Comparison of ENCODE assay signal across 25 cellular contexts in the genomic region with DNA sequence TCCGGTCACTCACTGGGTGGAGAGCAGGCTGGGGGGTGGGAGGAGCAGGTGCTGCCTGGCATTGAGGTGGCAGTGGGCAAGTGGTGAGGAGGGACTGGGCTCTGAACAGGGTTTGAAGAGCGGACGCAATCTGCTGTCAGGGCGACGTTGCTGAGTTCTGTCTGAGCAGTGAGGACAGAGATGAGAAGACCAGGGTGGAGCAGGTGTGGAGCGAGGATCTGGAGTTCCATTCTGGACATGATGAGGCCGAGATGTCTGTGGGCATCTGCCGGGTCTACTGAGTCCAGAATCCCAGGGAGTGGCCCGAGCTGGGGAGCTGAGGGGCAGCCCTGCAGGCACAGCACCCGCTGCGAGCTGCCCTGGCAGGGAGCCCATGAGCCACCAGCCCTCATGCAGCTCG. TPM values are rescaled to one million over a fixed set of nuclear protein-coding genes. Genes with fewer than 3 reads are reported as not detected.
"Had no signal": no experiment of that assay in that cellular context is flagged by ENCODE, and none has a peak within 500 bp of the region (broad histone marks: within the 10 kb centered on the region; RNA-seq: fewer than 3 reads in every experiment).

No MANE protein-coding gene starts in this region.

- H3K9me3 Mint-ChIP-seq: immature natural killer cell had no signal

- H3K4me3 Mint-ChIP-seq: memory B cell; natural killer cell treated with Interleukin-12 subunit alpha and Interleukin-12 subunit beta and Interleukin-15 and Interleukin-18, amount 100 ng/mL, for 72 hours had no signal

- H3K4me3 ChIP-seq: esophagus muscularis mucosa, gastrocnemius medialis, left ventricle myocardium inferior, lower lobe of right lung, tibial artery, upper lobe of left lung, vagina had no signal

- H3K36me3 ChIP-seq: esophagus muscularis mucosa, gastrocnemius medialis, left ventricle myocardium inferior, lower lobe of right lung, neutrophil, tibial artery, upper lobe of left lung, vagina had no signal

- H3K27ac Mint-ChIP-seq: memory B cell; natural killer cell treated with Interleukin-12 subunit alpha and Interleukin-12 subunit beta and Interleukin-15 and Interleukin-18, amount 100 ng/mL, for 72 hours had no signal

- FAIRE-seq: endometrium, keratinocyte had no signal

- H3K27me3 ChIP-seq: neutrophil, upper lobe of left lung, vagina had no signal

- DNase-seq: effector memory CD4-positive, alpha-beta T cell; gastrocnemius medialis; immature natural killer cell; left cardiac atrium; left ventricle myocardium inferior; lower lobe of right lung; midbrain; stimulated activated CD4-positive, alpha-beta T cell treated with anti-CD3 and anti-CD28 coated beads, Interleukin-2, amount 100 ng/mL, for 24 hours; stimulated activated CD4-positive, alpha-beta T cell treated with anti-CD3 and anti-CD28 coated beads, Interleukin-4, amount 100 ng/mL, for 4 hours; stimulated activated naive CD4-positive, alpha-beta T cell treated with Interleukin-2 at 50 U/mL for 16 hours; tibial artery; upper lobe of left lung had no signal

- H3K4me1 ChIP-seq: esophagus muscularis mucosa, gastrocnemius medialis, left ventricle myocardium inferior, lower lobe of right lung, vagina had no signal

- ATAC-seq: gastrocnemius medialis; left cardiac atrium; lower lobe of right lung; natural killer cell treated with Interleukin-12 subunit alpha and Interleukin-12 subunit beta and Interleukin-15 and Interleukin-18, amount 100 ng/mL, for 72 hours; sciatic nerve had no signal

- H3K27ac ChIP-seq: esophagus muscularis mucosa, gastrocnemius medialis, left ventricle myocardium inferior, neutrophil, tibial artery, upper lobe of left lung, vagina had no signal

- H3K9me3 ChIP-seq: gastrocnemius medialis, lower lobe of right lung, vagina had no signal

- H3K27me3 Mint-ChIP-seq: natural killer cell treated with Interleukin-12 subunit alpha and Interleukin-12 subunit beta and Interleukin-15 and Interleukin-18, amount 100 ng/mL, for 72 hours had no signal

RNA-seq across cellular contexts. Expression of gene MOV10L1, which starts 2.2 kb away (rescaled TPM):
- total RNA-seq: natural killer cell treated with Interleukin-12 subunit alpha and Interleukin-12 subunit beta and Interleukin-15 and Interleukin-18, amount 100 ng/mL, for 72 hours had no signal
- polyA plus RNA-seq: keratinocyte had no signal

RNA-seq across cellular contexts. Expression of gene MLC1, which starts 2.4 kb away (rescaled TPM):
- total RNA-seq: osteocyte, pulmonary artery endothelial cell had no signal
- polyA plus RNA-seq: keratinocyte had no signal

RNA-seq across cellular contexts. Expression of gene TTLL8, which starts 29.5 kb away (rescaled TPM):
- total RNA-seq: esophagus muscularis mucosa; fibroblast of villous mesenchyme; gastrocnemius medialis; left cardiac atrium; left ventricle myocardium inferior; lower lobe of right lung; natural killer cell treated with Interleukin-12 subunit alpha and Interleukin-12 subunit beta and Interleukin-15 and Interleukin-18, amount 100 ng/mL, for 72 hours; osteocyte; pulmonary artery endothelial cell; sciatic nerve; skeletal muscle tissue; temporal lobe; upper lobe of left lung; vagina had no signal
- polyA plus RNA-seq: immature natural killer cell, keratinocyte had no signal
